In the genomic region with DNA sequence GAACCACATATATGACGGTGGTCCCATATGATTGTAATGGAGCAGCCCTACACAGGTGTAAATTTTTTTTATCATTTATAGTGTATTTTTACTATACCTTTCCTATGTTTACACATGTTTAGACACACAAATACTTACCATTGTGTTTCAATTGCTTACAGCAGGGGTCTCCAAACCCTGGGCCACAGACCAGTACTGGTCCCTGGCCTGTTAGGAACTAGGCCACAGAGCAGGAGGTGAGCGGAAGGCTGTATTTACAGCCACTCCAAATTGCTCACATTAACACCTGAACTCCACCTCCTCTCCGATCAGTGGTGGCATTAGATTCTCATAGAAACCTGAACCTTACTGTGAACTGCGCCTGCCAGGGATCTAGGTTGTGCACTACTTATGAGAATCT, we compare ENCODE assay signal across 19 cellular contexts.
"Had no signal": no experiment of that assay in that cellular context is flagged by ENCODE, and none has a peak within 500 bp of the region (broad histone marks: within the 10 kb centered on the region; RNA-seq: fewer than 3 reads in every experiment).

No MANE protein-coding gene starts in this region.

- H3K27ac ChIP-seq: RWPE1 had no signal

- H3K4me2 ChIP-seq: SK-N-SH had no signal

- H3K9me3 ChIP-seq: SK-N-SH had no signal

- H3K9ac ChIP-seq: SK-N-SH had no signal

- DNase-seq: KBM-7, MV-4-11, NCI-H1048, NCI-H1105, NCI-H1417, NCI-H1436 treated with DMSO at 0.1 percent for 48 hours, NCI-H1694 treated with DMSO at 0.1 percent for 48 hours, NCI-H1930, NCI-H2081, NCI-H2107, NCI-H226, NCI-H446, NCI-H510A, NCI-H524 treated with DMSO at 0.1 percent for 48 hours, NCI-H69, NCI-H774, SHP77, SK-N-SH had no signal
